25 cellular contexts compared by ENCODE assay signal in the genomic region with DNA sequence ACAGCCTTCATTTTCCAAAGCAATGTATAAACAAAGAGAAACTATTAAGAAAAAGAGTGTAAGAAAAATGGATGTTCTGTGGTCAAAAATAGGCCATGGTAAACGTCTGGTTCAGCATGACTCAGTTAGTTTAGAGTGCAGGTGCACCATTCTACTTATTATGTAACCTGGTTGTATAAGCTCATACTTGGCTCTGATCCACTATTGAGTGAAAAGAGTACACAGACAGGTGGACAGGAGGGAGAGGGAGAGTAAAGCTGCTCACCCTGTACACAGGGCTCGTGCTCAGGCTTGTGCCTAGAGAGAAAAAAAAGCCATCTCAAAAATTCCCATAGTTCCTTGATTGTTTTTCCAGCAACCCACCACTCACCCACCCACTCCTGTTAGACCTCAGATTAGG.
DNase-seq lines count a peak whose midpoint lies in the region; ATAC-seq and TF ChIP-seq lines count a peak whose summit lies in the region.
"Had no signal": no experiment of that assay in that cellular context is flagged by ENCODE, and none has a peak within 500 bp of the region (broad histone marks: within the 10 kb centered on the region; RNA-seq: fewer than 3 reads in every experiment).

No MANE protein-coding gene starts in this region.

- peaks cover 8% of the 10 kb centered on the region for H3K27me3 Mint-ChIP-seq in activated T-cell treated with anti-CD3 and anti-CD28 coated beads, Interleukin-2, amount 50 U/mL, for 4 hours (ENCODE audit: low read depth)
- H3K27me3 Mint-ChIP-seq: activated T-cell treated with anti-CD3 and anti-CD28 coated beads, Interleukin-2, amount 50 U/mL, for 24 hours had no signal

- peaks cover 11% of the 10 kb centered on the region for H3K4me1 ChIP-seq in RWPE2 (ENCODE audit: insufficient read depth, poor library complexity, severe bottlenecking)
- H3K4me1 ChIP-seq: BE2C, heart left ventricle, right atrium auricular region had no signal

- H3K27ac ChIP-seq in RWPE2 (ENCODE audit: poor library complexity, severe bottlenecking) = no peak overlapping the region
- H3K27ac ChIP-seq: heart left ventricle, right atrium auricular region had no signal

- TF ChIP-seq CTCF in RWPE2 (IDR thresholded peaks at IDR 0.05; ENCODE audit: poor library complexity, severe bottlenecking) = no peak

- H3K36me3 Mint-ChIP-seq in activated T-cell treated with anti-CD3 and anti-CD28 coated beads, Interleukin-2, amount 50 U/mL, for 4 hours (ENCODE audit: insufficient read depth) = no peaks in the 10 kb centered on the region
- H3K36me3 Mint-ChIP-seq: T-cell had no signal

- DNase-seq in NCI-H2107 treated with DMSO at 0.1 percent for 48 hours (lab: John Stamatoyannopoulos, UW; ENCODE audit: unreplicated experiment) (peak; percentile 0), NCI-H2107 (lab: John Stamatoyannopoulos, UW) (no peak), M059J (ENCODE audit: low read depth) (peak; percentile 30), RWPE2 (ENCODE audit: low spot score) (no peak), mucosa of gallbladder (ENCODE audit: low spot score) (peak; percentile 23), GDM1 (lab: John Stamatoyannopoulos, UW) (no peak)
- no peak for DNase-seq in stimulated activated CD4-positive, alpha-beta T cell treated with anti-CD3 and anti-CD28 coated beads, Interleukin-1b, Interleukin-23, amount 100 ng/mL, for 48 hours
- DNase-seq in activated T-cell treated with anti-CD3 and anti-CD28 coated beads, Interleukin-2, amount 50 U/mL, for 4 hours = no peak
- DNase-seq: activated naive CD4-positive, alpha-beta T cell; activated T-cell treated with anti-CD3 and anti-CD28 coated beads, Interleukin-2, amount 50 U/mL, for 24 hours; anterior cingulate cortex; BE2C; central memory CD4-positive, alpha-beta T cell; COR-L47; dermis blood vessel endothelial cell; heart left ventricle; natural killer cell; NCI-H146; NCI-H446 treated with DMSO at 0.1 percent for 48 hours; Right ventricle myocardium superior; stimulated activated CD4-positive, alpha-beta T cell treated with anti-CD3 and anti-CD28 coated beads, Interleukin-4, amount 100 ng/mL, for 4 hours; stimulated activated naive CD8-positive, alpha-beta T cell treated with anti-CD3 and anti-CD28 coated beads, Interleukin-15, Interleukin-2, amounts not matched to agents 100 U/mL and 50 U/mL, for 24 hours; T-cell had no signal

- no peaks in the 10 kb centered on the region for H3K36me3 ChIP-seq in RWPE2 (ENCODE audit: low read depth)
- H3K36me3 ChIP-seq: BE2C, heart left ventricle, right atrium auricular region had no signal

- no peaks in the 10 kb centered on the region for H3K27me3 ChIP-seq in RWPE2 (ENCODE audit: insufficient read depth, poor library complexity, severe bottlenecking)
- H3K27me3 ChIP-seq: BE2C, heart left ventricle, right atrium auricular region had no signal

- peak; percentile 97 for ATAC-seq in RWPE2 (ENCODE audit: low read depth)
- no peak for ATAC-seq in activated T-cell treated with anti-CD3 and anti-CD28 coated beads, Interleukin-2, amount 50 U/mL, for 4 hours
- ATAC-seq: heart left ventricle; left lobe of liver; natural killer cell; stimulated activated naive CD8-positive, alpha-beta T cell treated with anti-CD3 and anti-CD28 coated beads, Interleukin-15, Interleukin-2, amounts not matched to agents 100 U/mL and 50 U/mL, for 24 hours; T-cell had no signal

- H3K4me3 ChIP-seq in RWPE2 (ENCODE audit: severe bottlenecking) = no peak overlapping the region
- H3K4me3 ChIP-seq: heart left ventricle, right atrium auricular region had no signal

- H3K4me1 Mint-ChIP-seq in activated T-cell treated with anti-CD3 and anti-CD28 coated beads, Interleukin-2, amount 50 U/mL, for 4 hours (ENCODE audit: low read depth) = no peaks in the 10 kb centered on the region
- H3K4me1 Mint-ChIP-seq: natural killer cell, T-cell had no signal

- no peaks in the 10 kb centered on the region for H3K9me3 ChIP-seq in RWPE2 (ENCODE audit: severe bottlenecking)
- H3K9me3 ChIP-seq: BE2C had no signal

- peaks cover 24% of the 10 kb centered on the region for H3K9me3 Mint-ChIP-seq in activated T-cell treated with anti-CD3 and anti-CD28 coated beads, Interleukin-2, amount 50 U/mL, for 4 hours

- no peak overlapping the region for H3K4me3 Mint-ChIP-seq in activated T-cell treated with anti-CD3 and anti-CD28 coated beads, Interleukin-2, amount 50 U/mL, for 4 hours
- H3K4me3 Mint-ChIP-seq: activated T-cell treated with anti-CD3 and anti-CD28 coated beads, Interleukin-2, amount 50 U/mL, for 24 hours; natural killer cell; T-cell had no signal

Comparison
In these comparisons a context has a peak if more than half of its experiments do, and no peak if none do; other contexts are left out.
1. DNase-seq: peak in NCI-H2107 treated with DMSO at 0.1 percent for 48 hours (single experiment), M059J (single experiment) and mucosa of gallbladder (single experiment); none in NCI-H2107 (single experiment), RWPE2 (single experiment), GDM1 (single experiment), stimulated activated CD4-positive, alpha-beta T cell treated with anti-CD3 and anti-CD28 coated beads, Interleukin-1b, Interleukin-23, amount 100 ng/mL, for 48 hours (single experiment) and activated T-cell treated with anti-CD3 and anti-CD28 coated beads, Interleukin-2, amount 50 U/mL, for 4 hours (single experiment).